26 cellular contexts compared by ENCODE assay signal in genomic region chr12:6582959-6583358, GRCh38. TPM values are rescaled to one million over a fixed set of nuclear protein-coding genes. Genes with fewer than 3 reads are reported as not detected.
"Had no signal": no experiment of that assay in that cellular context is flagged by ENCODE, and none has a peak within 500 bp of the region (broad histone marks: within the 10 kb centered on the region; RNA-seq: fewer than 3 reads in every experiment).

No MANE protein-coding gene starts in this region.

- H3K27ac ChIP-seq: adrenal gland, ascending aorta, brain microvascular endothelial cell, esophagus muscularis mucosa, gastrocnemius medialis, left ventricle myocardium inferior, neural progenitor cell, tibial artery, WERI-Rb-1 had no signal

- H3K27me3 Mint-ChIP-seq: activated CD4-positive, alpha-beta T cell treated with anti-CD3 and anti-CD28 coated beads, Interleukin-2, amount 10 ng/mL, durations not matched to agents 7 days and 5 days; naive thymus-derived CD4-positive, alpha-beta T cell; progenitor cell of endocrine pancreas; stimulated activated naive CD8-positive, alpha-beta T cell treated with anti-CD3 and anti-CD28 coated beads, Interleukin-15, amount 100 ng/mL, for 72 hours; T-cell had no signal

- H3K4me1 ChIP-seq: adrenal gland, ascending aorta, esophagus muscularis mucosa, gastrocnemius medialis, neural progenitor cell, tibial artery had no signal

- H3K4me3 ChIP-seq: adrenal gland, ascending aorta, esophagus muscularis mucosa, gastrocnemius medialis, left ventricle myocardium inferior, neural progenitor cell, tibial artery had no signal

- H3K9me3 Mint-ChIP-seq: activated CD4-positive, alpha-beta T cell treated with anti-CD3 and anti-CD28 coated beads, Interleukin-2, amount 10 ng/mL, durations not matched to agents 7 days and 5 days; activated T-cell treated with anti-CD3 and anti-CD28 coated beads, Interleukin-2, amount 50 U/mL, for 4 hours; naive thymus-derived CD4-positive, alpha-beta T cell; neural progenitor cell; stimulated activated naive CD8-positive, alpha-beta T cell treated with anti-CD3 and anti-CD28 coated beads, Interleukin-15, amount 100 ng/mL, for 72 hours; T-cell had no signal

- ATAC-seq: activated T-cell treated with anti-CD3 and anti-CD28 coated beads, Interleukin-2, amount 50 U/mL, for 4 hours; gastrocnemius medialis; naive thymus-derived CD4-positive, alpha-beta T cell; stimulated activated naive CD8-positive, alpha-beta T cell treated with anti-CD3 and anti-CD28 coated beads, Interleukin-15, amount 100 ng/mL, for 72 hours had no signal

- FAIRE-seq: TTC549 had no signal

- H3K4me3 Mint-ChIP-seq: activated CD4-positive, alpha-beta T cell treated with anti-CD3 and anti-CD28 coated beads, Interleukin-2, amount 10 ng/mL, durations not matched to agents 7 days and 5 days; activated T-cell treated with anti-CD3 and anti-CD28 coated beads, Interleukin-2, amount 50 U/mL, for 4 hours; naive thymus-derived CD4-positive, alpha-beta T cell; neural progenitor cell; stimulated activated naive CD8-positive, alpha-beta T cell treated with anti-CD3 and anti-CD28 coated beads, Interleukin-15, amount 100 ng/mL, for 72 hours; T-cell had no signal

- H3K27me3 ChIP-seq: adrenal gland, ascending aorta, brain microvascular endothelial cell, esophagus muscularis mucosa, gastrocnemius medialis, neural progenitor cell, tibial artery had no signal

- H3K9me3 ChIP-seq: adrenal gland, ascending aorta, esophagus muscularis mucosa, gastrocnemius medialis, left ventricle myocardium inferior, tibial artery had no signal

- H3K4me1 Mint-ChIP-seq: activated CD4-positive, alpha-beta T cell treated with anti-CD3 and anti-CD28 coated beads, Interleukin-2, amount 10 ng/mL, durations not matched to agents 7 days and 5 days; neural progenitor cell; T-cell had no signal

- H2AFZ ChIP-seq: neural progenitor cell had no signal

- DNase-seq: activated CD4-positive, alpha-beta T cell treated with anti-CD3 and anti-CD28 coated beads, Interleukin-2, amount 10 ng/mL, durations not matched to agents 7 days and 5 days; activated CD4-positive, CD25-positive, alpha-beta regulatory T cell treated with anti-CD3 and anti-CD28 coated beads, Interleukin-2, amount 50 U/mL, for 72 hours; activated effector memory CD4-positive, alpha-beta T cell treated with anti-CD3 and anti-CD28 coated beads, Interleukin-2, amount 50 U/mL, for 16 hours; activated naive CD4-positive, alpha-beta T cell treated with anti-CD3 and anti-CD28 coated beads, Interleukin-2, amount 50 U/mL, for 16 hours; activated T-cell treated with anti-CD3 and anti-CD28 coated beads, Interleukin-2, amount 50 U/mL, for 4 hours; adrenal gland; brain microvascular endothelial cell; caudate nucleus; effector memory CD4-positive, alpha-beta T cell; gastrocnemius medialis; head of caudate nucleus; hypothalamus; left ventricle myocardium inferior; naive thymus-derived CD4-positive, alpha-beta T cell; stimulated activated CD4-positive, alpha-beta T cell treated with anti-CD3 and anti-CD28 coated beads, Interleukin-4, amount 100 ng/mL, for 24 hours; stimulated activated naive CD8-positive, alpha-beta T cell treated with anti-CD3 and anti-CD28 coated beads, Interleukin-15, amount 100 ng/mL, for 72 hours; T-cell; tibial artery; WERI-Rb-1 had no signal

- H3K9ac ChIP-seq: neural progenitor cell had no signal

- H3K27ac Mint-ChIP-seq: activated CD4-positive, alpha-beta T cell treated with anti-CD3 and anti-CD28 coated beads, Interleukin-2, amount 10 ng/mL, durations not matched to agents 7 days and 5 days; neural progenitor cell; progenitor cell of endocrine pancreas had no signal

- H3K4me2 ChIP-seq: neural progenitor cell had no signal

RNA-seq across cellular contexts. Expression of gene LPAR5, which starts 52.8 kb away (rescaled TPM):
- total RNA-seq: dermis microvascular lymphatic vessel endothelial cell, lung microvascular endothelial cell, progenitor cell of endocrine pancreas had no signal
